ENCODE assay signal across 21 cellular contexts in the genomic region with DNA sequence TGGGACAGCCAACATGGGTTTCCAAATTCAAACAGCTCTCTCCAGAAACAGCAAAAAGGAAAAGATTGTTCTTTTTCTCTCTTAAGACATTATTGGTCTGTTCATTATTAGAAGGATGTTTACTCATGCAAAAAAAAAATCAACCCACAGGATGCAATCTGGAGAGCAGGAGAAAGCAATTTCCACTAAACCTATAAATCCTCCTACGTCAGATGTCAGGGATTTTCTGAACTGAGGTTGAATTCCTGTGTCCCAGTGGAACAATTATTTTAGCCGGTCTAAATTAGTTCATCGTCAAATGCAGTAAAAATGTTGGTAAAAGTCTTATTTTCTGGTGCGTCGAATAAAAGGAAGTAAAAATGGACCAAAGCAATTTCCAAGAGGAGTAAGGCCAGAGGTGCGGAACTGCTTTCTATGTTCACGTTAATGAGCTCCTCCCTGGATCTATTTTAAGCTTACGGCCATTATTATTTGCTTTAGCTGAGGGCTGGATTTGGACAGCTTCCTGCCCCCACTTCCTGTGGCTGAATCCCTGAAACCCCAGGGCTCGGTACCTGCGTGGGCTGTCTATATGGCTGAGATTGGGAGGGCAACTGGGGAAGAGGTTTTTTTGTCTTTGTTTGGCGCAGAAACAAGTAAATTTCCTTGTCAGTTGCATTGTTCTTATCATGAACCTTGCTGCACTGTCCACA. TPM values are rescaled to one million over a fixed set of nuclear protein-coding genes. Genes with fewer than 3 reads are reported as not detected.
A peak's percentile ranks its signal among the peaks of the same experiment; 100 is the strongest.
DNase-seq lines count a peak whose midpoint lies in the region; ATAC-seq and TF ChIP-seq lines count a peak whose summit lies in the region.
"Had no signal": no experiment of that assay in that cellular context is flagged by ENCODE, and none has a peak within 500 bp of the region (broad histone marks: within the 10 kb centered on the region; RNA-seq: fewer than 3 reads in every experiment).

TSS of gene GABRR1 (minus strand) at position 51 of the 692 bp plus-strand sequence. CDS start at position 15, 36 bp downstream.

- H3K4me3 ChIP-seq in KMS-11 (IDR thresholded peaks at IDR 0.05; ENCODE audit: insufficient read depth, low read depth, low read length) = no peak within 1 kb of the TSS

- no peak for TF ChIP-seq CTCF in KMS-11 (conservative IDR thresholded peaks at IDR 0.05; ENCODE audit: low read depth, low read length)
- TF ChIP-seq CTCF in nephron progenitor cell (IDR thresholded peaks at IDR 0.05) = no peak

- DNase-seq in DMS153 (lab: John Stamatoyannopoulos, UW) (peak; percentile 88), SHP77 treated with DMSO at 0.1 percent for 48 hours (lab: John Stamatoyannopoulos, UW) (peak; percentile 72), nephron progenitor cell (no peak), middle frontal gyrus (ENCODE audit: extremely low spot score, low spot score) (no peak), germinal center (ENCODE audit: low spot score) (no peak), GF-D8 (lab: John Stamatoyannopoulos, UW) (no peak), T-cell (no peak)
- DNase-seq: activated CD4-positive, alpha-beta T cell treated with anti-CD3 and anti-CD28 coated beads, Interleukin-2, amount 10 ng/mL, durations not matched to agents 24 days and 14 days; activated effector memory CD4-positive, alpha-beta T cell treated with Interleukin-2 at 50 U/mL for 16 hours; CD4-positive, alpha-beta T cell; foreskin melanocyte; Karpas-422; kidney; NCI-H1105 treated with DMSO at 0.1 percent for 48 hours; NCI-H2171 had no signal

- H3K4me3 Mint-ChIP-seq in nephron progenitor cell (peak within 1 kb of the TSS; percentile 18), T-cell (no peak within 1 kb of the TSS)
- H3K4me3 Mint-ChIP-seq: activated CD4-positive, alpha-beta T cell treated with anti-CD3 and anti-CD28 coated beads, Interleukin-2, amount 10 ng/mL, durations not matched to agents 24 days and 14 days; CD4-positive, alpha-beta T cell; memory B cell; neural crest cell had no signal

- peaks cover 27% of the 10 kb centered on the region for H3K4me1 Mint-ChIP-seq in nephron progenitor cell
- H3K4me1 Mint-ChIP-seq in T-cell = no peaks in the 10 kb centered on the region
- H3K4me1 Mint-ChIP-seq: activated CD4-positive, alpha-beta T cell treated with anti-CD3 and anti-CD28 coated beads, Interleukin-2, amount 10 ng/mL, durations not matched to agents 24 days and 14 days; memory B cell had no signal

- H3K9me3 Mint-ChIP-seq in nephron progenitor cell (peaks cover 4% of the 10 kb centered on the region), T-cell (no peaks in the 10 kb centered on the region)
- H3K9me3 Mint-ChIP-seq: activated CD4-positive, alpha-beta T cell treated with anti-CD3 and anti-CD28 coated beads, Interleukin-2, amount 10 ng/mL, durations not matched to agents 24 days and 14 days; CD4-positive, alpha-beta T cell; memory B cell had no signal

- H2AFZ ChIP-seq in KMS-11 (ENCODE audit: low read depth) = peak within 1 kb of the TSS; percentile 52; the same call in 1 of the 2 replicates

- CTCF ChIA-PET in T-cell (lab: Charles Lee) = interaction anchor here in 1 of 2 donors (0.6 kb wide), 1 partner anchor 61 kb away, joined by 3 read pairs; no protein-coding TSS in a partner anchor

- H3K27ac ChIP-seq in KMS-11 = peak within 1 kb of the TSS; percentile 63
- H3K27ac ChIP-seq: epithelial cell of prostate had no signal

- H3K27me3 ChIP-seq in KMS-11 (ENCODE audit: insufficient read depth, low read depth) = no peaks in the 10 kb centered on the region

- H3K27ac Mint-ChIP-seq in nephron progenitor cell = peak within 1 kb of the TSS; percentile 84
- no peak within 1 kb of the TSS for H3K27ac Mint-ChIP-seq in T-cell
- H3K27ac Mint-ChIP-seq: activated CD4-positive, alpha-beta T cell treated with anti-CD3 and anti-CD28 coated beads, Interleukin-2, amount 10 ng/mL, durations not matched to agents 24 days and 14 days; CD4-positive, alpha-beta T cell; memory B cell had no signal

- peak within 1 kb of the TSS; percentile 92 for H3K4me2 ChIP-seq in KMS-11

- peaks cover 52% of the 10 kb centered on the region for H3K4me1 ChIP-seq in KMS-11 (ENCODE audit: low read depth, poor library complexity, severe bottlenecking)

- POLR2A ChIA-PET in T-cell (lab: Charles Lee) = no interaction called here

- no peaks in the 10 kb centered on the region for H4K20me1 ChIP-seq in KMS-11 (ENCODE audit: insufficient read depth)

- no peaks in the 10 kb centered on the region for H3K79me2 ChIP-seq in KMS-11 (ENCODE audit: insufficient read depth, low read depth)

- H3K9ac ChIP-seq in KMS-11 = no peak within 1 kb of the TSS; the same call in 1 of the 2 replicates

- H3K27me3 Mint-ChIP-seq in nephron progenitor cell (ENCODE audit: low read depth, poor library complexity) = peaks cover 9% of the 10 kb centered on the region
- peaks cover 0 to 4% of the 10 kb centered on the region in 2 donors for H3K27me3 Mint-ChIP-seq in T-cell
- H3K27me3 Mint-ChIP-seq: CD4-positive, alpha-beta T cell; memory B cell had no signal

- no peaks in the 10 kb centered on the region for H3K36me3 Mint-ChIP-seq in nephron progenitor cell (ENCODE audit: low read depth)
- no peaks in the 10 kb centered on the region for H3K36me3 Mint-ChIP-seq in T-cell
- H3K36me3 Mint-ChIP-seq: memory B cell had no signal

- no peaks in the 10 kb centered on the region for H3K36me3 ChIP-seq in KMS-11 (ENCODE audit: insufficient read depth)

- ATAC-seq in T-cell (replicated peaks in 1 of 4) = no peak

RNA-seq across cellular contexts. Expression of gene GABRR1, which starts in this region (rescaled TPM):
- not detected for total RNA-seq in T-cell
- total RNA-seq: activated CD4-positive, alpha-beta T cell treated with anti-CD3 and anti-CD28 coated beads, Interleukin-2, amount 10 ng/mL, durations not matched to agents 24 days and 14 days; CD4-positive, alpha-beta T cell; dermis microvascular lymphatic vessel endothelial cell; kidney; pulmonary artery endothelial cell had no signal

Comparison
In these comparisons a context has a peak if more than half of its experiments do, and no peak if none do; other contexts are left out.
1. DNase-seq: peak in DMS153 (single experiment) and SHP77 treated with DMSO at 0.1 percent for 48 hours (single experiment); none in nephron progenitor cell (single experiment), middle frontal gyrus (single experiment), germinal center (single experiment), GF-D8 (single experiment) and T-cell (0 of 34).